ENCODE assay signal across 14 cellular contexts in genomic region chr6:82145926-82146452, GRCh38.
"Had no signal": no experiment of that assay in that cellular context is flagged by ENCODE, and none has a peak within 500 bp of the region (broad histone marks: within the 10 kb centered on the region; RNA-seq: fewer than 3 reads in every experiment).

No MANE protein-coding gene starts in this region.

- H3K4me1 ChIP-seq: testis had no signal

- ATAC-seq: esophagus mucosa, left lobe of liver had no signal

- H3K27ac ChIP-seq: testis had no signal

- H3K9me3 ChIP-seq: testis had no signal

- H3K4me3 ChIP-seq: testis had no signal

- DNase-seq: activated CD4-positive, alpha-beta T cell treated with anti-CD3 and anti-CD28 coated beads, Interleukin-2, amount 50 U/mL, for 4 hours; activated CD4-positive, CD25-positive, alpha-beta regulatory T cell treated with anti-CD3 and anti-CD28 coated beads, Interleukin-2, amount 50 U/mL, for 72 hours; activated effector memory CD4-positive, alpha-beta T cell treated with anti-CD3 and anti-CD28 coated beads, Interleukin-2, amount 50 U/mL, for 16 hours; activated T-cell treated with anti-CD3 and anti-CD28 coated beads, Interleukin-2, amount 50 U/mL, for 24 hours; amygdala; foreskin melanocyte; head of caudate nucleus; mesendoderm; nephron progenitor cell; stimulated activated CD4-positive, alpha-beta T cell treated with anti-CD3 and anti-CD28 coated beads, Interleukin-4, amount 100 ng/mL, for 1 hour; stimulated activated CD8-positive, alpha-beta memory T cell treated with anti-CD3 and anti-CD28 coated beads, Interleukin-4, amount 100 ng/mL, for 48 hours; testis had no signal

- H3K27me3 ChIP-seq: testis had no signal
